ENCODE assay signal across 8 cellular contexts in genomic region chr17:14069251-14069981, GRCh38. TPM values are rescaled to one million over a fixed set of nuclear protein-coding genes. Genes with fewer than 3 reads are reported as not detected.
DNase-seq lines count a peak whose midpoint lies in the region; ATAC-seq and TF ChIP-seq lines count a peak whose summit lies in the region.

Gene COX10 (plus strand): TSS chr17:14069504. CDS start chr17:14069606, 102 bp downstream.

- peak; percentile 60 for DNase-seq in GM19240 (ENCODE audit: insufficient read length, low spot score)
- peak; percentile 59 to 87 for DNase-seq in NCI-H526 (lab: John Stamatoyannopoulos, UW)
- DNase-seq in activated CD4-positive, alpha-beta T cell treated with anti-CD3 and anti-CD28 coated beads, Interleukin-2, amount 50 U/mL, for 1 hour, result peak; percentile 79
- peak; percentile 84 for DNase-seq in dermis blood vessel endothelial cell
- DNase-seq in left lung, result peak; percentile 91 to 97
- peak; percentile 78 to 83 for DNase-seq in stimulated activated CD4-positive, alpha-beta T cell treated with anti-CD3 and anti-CD28 coated beads, Interleukin-2, amount 100 ng/mL, for 48 hours

- H3K36me3 ChIP-seq in BLaER1 (peaks cover 40% of the 10 kb centered on the region), left lung (peaks cover 0 to under 1% of the 10 kb centered on the region in 2 donors)

- no peak for TF ChIP-seq CTCF in left lung (IDR thresholded peaks at IDR 0.05)

- H3K4me3 ChIP-seq in BLaER1 (peak within 1 kb of the TSS; percentile 88), left lung (peak within 1 kb of the TSS; percentile 80 to 85)

- peak; percentile 98 for ATAC-seq in HG03457 (IDR thresholded peaks at IDR 0.05; ENCODE audit: unreplicated experiment)
- peak; percentile 100 for ATAC-seq in left lung

- no peaks in the 10 kb centered on the region; the same call in 1 of the 2 replicates for H4K20me1 ChIP-seq in BLaER1

- H3K9ac ChIP-seq in BLaER1, result peak within 1 kb of the TSS; percentile 90

- H3K27ac ChIP-seq in BLaER1 (peak within 1 kb of the TSS; percentile 90), left lung (peak within 1 kb of the TSS; percentile 23 to 70)

- peak within 1 kb of the TSS; percentile 94 for H3K4me2 ChIP-seq in BLaER1

- H3K4me1 ChIP-seq in BLaER1 (peaks cover 27% of the 10 kb centered on the region), left lung (peaks cover 11 to 33% of the 10 kb centered on the region in 2 donors)

- intact Hi-C loops in left lung (cut with DNase I), result no loop called here

- H3K27me3 ChIP-seq in BLaER1 (no peaks in the 10 kb centered on the region), left lung (no peaks in the 10 kb centered on the region)

- H3K9me3 ChIP-seq in BLaER1, result peaks cover 30% of the 10 kb centered on the region
- no peaks in the 10 kb centered on the region for H3K9me3 ChIP-seq in left lung

RNA-seq across cellular contexts. Expression of gene COX10, which starts in this region (rescaled TPM):
- total RNA-seq in dermis blood vessel endothelial cell (14.1 and 21.1 TPM in 2 replicates), left lung (10 to 100 TPM; 12.5 to 15.7 TPM)

Comparison
In these comparisons a context has a peak if more than half of its experiments do, and no peak if none do; other contexts are left out.
1. Peak in every context shown above with its lines: DNase-seq, ATAC-seq, H3K4me3 ChIP-seq and H3K27ac ChIP-seq.